ENCODE assay signal across 1 cellular context in the genomic region with DNA sequence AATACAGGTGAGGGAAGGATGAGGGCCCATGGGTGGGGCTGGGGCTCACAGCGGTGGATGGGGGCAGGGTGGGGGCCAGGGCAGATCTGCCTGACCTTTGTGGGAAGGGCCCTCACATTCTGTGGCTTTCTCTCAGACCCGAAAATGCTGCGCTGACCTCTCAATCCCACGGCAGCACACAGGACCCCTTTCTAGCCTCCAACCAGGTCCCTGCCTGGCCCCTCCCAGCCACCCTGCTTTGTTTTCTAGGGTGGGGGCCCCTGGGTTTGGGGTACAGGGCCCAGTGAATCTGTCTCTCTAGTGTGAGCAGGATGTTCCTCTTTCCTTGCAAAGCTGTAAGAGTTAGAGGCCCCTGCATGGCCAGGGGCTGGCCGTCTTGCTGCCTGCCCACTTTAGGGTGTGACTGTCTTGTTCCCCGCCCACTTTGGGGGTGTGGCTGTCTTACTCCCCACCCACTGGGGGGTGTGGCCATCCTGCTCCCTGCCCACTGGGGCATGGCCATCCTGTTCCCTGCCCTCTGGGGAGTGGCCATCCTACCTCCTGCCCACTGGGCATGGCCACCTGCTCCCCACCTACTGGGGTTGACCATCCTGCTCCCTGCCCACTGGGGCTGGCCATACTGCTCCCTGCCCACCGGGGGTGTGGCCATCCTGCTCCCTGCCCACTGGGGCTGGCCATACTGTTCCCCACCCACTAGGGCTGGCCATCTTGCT.
TF ChIP-seq lines count a peak whose summit lies in the region.

No MANE protein-coding gene starts in this region.

TF ChIP-seq in HepG2, 621 proteins besides CTCF, POLR2A, EP300 and RAD21 (continued from another document):
- TF ChIP-seq ZBTB44 (CRISPR knock-in tag; IDR thresholded peaks at IDR 0.05): no peak
- TF ChIP-seq ZZZ3 (CRISPR knock-in tag; IDR thresholded peaks at IDR 0.05; ENCODE audit: borderline replicate concordance): no peak
- TF ChIP-seq CBFB (CRISPR knock-in tag; IDR thresholded peaks at IDR 0.05): no peak
- TF ChIP-seq, protein P1, sequence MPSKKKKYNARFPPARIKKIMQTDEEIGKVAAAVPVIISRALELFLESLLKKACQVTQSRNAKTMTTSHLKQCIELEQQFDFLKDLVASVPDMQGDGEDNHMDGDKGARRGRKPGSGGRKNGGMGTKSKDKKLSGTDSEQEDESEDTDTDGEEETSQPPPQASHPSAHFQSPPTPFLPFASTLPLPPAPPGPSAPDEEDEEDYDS (CRISPR knock-in tag; IDR thresholded peaks at IDR 0.05): no peak
- no peak for TF ChIP-seq NR2F1 (CRISPR knock-in tag; IDR thresholded peaks at IDR 0.05)
- no peak for TF ChIP-seq MZF1 (CRISPR knock-in tag; IDR thresholded peaks at IDR 0.05; ENCODE audit: borderline replicate concordance)
- TF ChIP-seq HIVEP1 (CRISPR knock-in tag; IDR thresholded peaks at IDR 0.05): no peak
